11 cellular contexts compared by ENCODE assay signal in the genomic region with DNA sequence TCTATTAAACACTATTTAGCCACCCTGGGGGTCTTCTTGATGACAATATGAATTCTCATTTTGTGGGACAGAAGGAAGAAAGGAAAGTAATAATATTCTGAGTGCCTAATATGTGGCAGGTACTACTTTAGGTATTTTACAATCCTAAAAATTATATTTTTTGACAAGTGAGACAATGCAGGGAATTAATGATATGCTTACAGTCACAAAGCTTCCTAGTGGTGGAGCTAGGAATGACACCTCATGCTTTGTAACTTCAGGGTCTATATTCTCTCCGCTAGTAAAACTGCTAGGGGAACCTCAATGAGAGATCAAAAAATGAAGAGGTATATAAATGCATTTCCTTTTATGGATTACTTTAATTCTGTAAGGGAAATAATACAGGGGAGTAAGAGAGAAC. TPM values are rescaled to one million over a fixed set of nuclear protein-coding genes. Genes with fewer than 3 reads are reported as not detected.
DNase-seq lines count a peak whose midpoint lies in the region; ATAC-seq and TF ChIP-seq lines count a peak whose summit lies in the region.
"Had no signal": no experiment of that assay in that cellular context is flagged by ENCODE, and none has a peak within 500 bp of the region (broad histone marks: within the 10 kb centered on the region; RNA-seq: fewer than 3 reads in every experiment).

No MANE protein-coding gene starts in this region.

- no peak for ATAC-seq in GM21529 (IDR thresholded peaks at IDR 0.05; ENCODE audit: unreplicated experiment)

- H3K79me2 ChIP-seq in SK-N-SH (ENCODE audit: insufficient read depth), result 0 out of 2 replicates have a peak, but pooled peaks cover 3% of the 10 kb centered on the region

- no peaks in the 10 kb centered on the region for H4K20me1 ChIP-seq in SK-N-SH (ENCODE audit: insufficient read depth)

- peaks cover 18% of the 10 kb centered on the region for H3F3A ChIP-seq in SK-N-SH (replicated peaks; ENCODE audit: insufficient read depth)

- no peak for TF ChIP-seq RAD21 in SK-N-SH (IDR thresholded peaks at IDR 0.05; ENCODE audit: low read length)

- no peak for DNase-seq in GM12865 (ENCODE audit: low read depth)
- DNase-seq in SK-N-SH, result no peak
- no peak for DNase-seq in fibroblast of pulmonary artery (ENCODE audit: low read depth)
- no peak for DNase-seq in NCI-H1092 treated with DMSO at 0.1 percent for 48 hours (lab: John Stamatoyannopoulos, UW)
- DNase-seq in DMS153 (lab: John Stamatoyannopoulos, UW), result no peak
- no peak for DNase-seq in SHP77 treated with DMSO at 0.1 percent for 48 hours (lab: John Stamatoyannopoulos, UW)
- DNase-seq: activated CD4-positive, alpha-beta T cell treated with anti-CD3 and anti-CD28 coated beads for 4 hours; CD8-positive, alpha-beta memory T cell; H7 had no signal

- TF ChIP-seq CTCF in 22Rv1 (IDR thresholded peaks at IDR 0.05) (peak; percentile 51), GM12865 (IDR thresholded peaks at IDR 0.05; ENCODE audit: insufficient read depth, low read depth, low read length, missing control alignments) (peak; percentile 23), SK-N-SH (IDR thresholded peaks at IDR 0.05) (peak; percentile 54), fibroblast of pulmonary artery (IDR thresholded peaks at IDR 0.05; ENCODE audit: low read length, missing control alignments) (peak; percentile 46)

- H3K4me2 ChIP-seq in SK-N-SH, result no peak overlapping the region

- POLR2A ChIA-PET in SK-N-SH (lab: Yijun Ruan, JAX), result no interaction called here

- 100% methylated on average over 1 of the region's 1 CpG for WGBS in SK-N-SH (ENCODE audit: low lambda C conversion rate)

- H2AFZ ChIP-seq in SK-N-SH (ENCODE audit: low read depth), result no peak overlapping the region

- H3K4me1 ChIP-seq in SK-N-SH (ENCODE audit: control insufficient read depth in 1 of 2, insufficient read depth in 2 of 2, low read depth in 1 of 2, low read length in 1 of 2), result no peaks in the 10 kb centered on the region

- H3K9me3 ChIP-seq in SK-N-SH, result no peaks in the 10 kb centered on the region

- TF ChIP-seq EP300 in SK-N-SH (IDR thresholded peaks at IDR 0.05; ENCODE audit: borderline replicate concordance in 1 of 2, low read depth in 1 of 2, low read length in 1 of 2), result no peak

- no peaks in the 10 kb centered on the region for H3K27me3 ChIP-seq in SK-N-SH (ENCODE audit: insufficient read depth)

- H3K36me3 ChIP-seq in SK-N-SH (replicated peaks in 1 of 2; ENCODE audit: control insufficient read depth in 1 of 2, insufficient read depth in 2 of 2, low read length in 1 of 2), result peaks cover 84 to 94% of the 10 kb centered on the region in 2 experiments

- H3K9me2 ChIP-seq in SK-N-SH, result no peaks in the 10 kb centered on the region

- no peak overlapping the region for H3K9ac ChIP-seq in SK-N-SH

- CTCF ChIA-PET in SK-N-SH (lab: Yijun Ruan, JAX), result interaction anchor here (0.8 to 3.3 kb wide), 11 partner anchors 8 to 44 kb away, joined by 3 to 16 read pairs (median 4); a partner anchor contains a TSS

- no peak overlapping the region for H3K27ac ChIP-seq in 22Rv1
- no peak overlapping the region for H3K27ac ChIP-seq in SK-N-SH (ENCODE audit: low read depth in 2 of 2, low read length in 1 of 2)

- H3K4me3 ChIP-seq in GM12865 (ENCODE audit: low read depth, low read length), result no peak overlapping the region
- no peak overlapping the region for H3K4me3 ChIP-seq in SK-N-SH (ENCODE audit: low read depth in 2 of 2, low read length in 1 of 2)
- no peak overlapping the region for H3K4me3 ChIP-seq in fibroblast of pulmonary artery (replicated peaks; ENCODE audit: low read depth, low read length)

TF ChIP-seq in SK-N-SH, 30 proteins besides CTCF, POLR2A, EP300 and RAD21:
- TF ChIP-seq ELF1 (IDR thresholded peaks at IDR 0.05) (no peak), NRF1 (IDR thresholded peaks at IDR 0.05; ENCODE audit: low read depth, low read length) (no peak), EZH2phosphoT487 (IDR thresholded peaks at IDR 0.05; ENCODE audit: borderline replicate concordance, low read depth) (no peak), RCOR1 (IDR thresholded peaks at IDR 0.05; ENCODE audit: low read length) (no peak), TAF1 (IDR thresholded peaks at IDR 0.05; ENCODE audit: borderline replicate concordance, low read depth, low read length) (no peak), SIN3A (IDR thresholded peaks at IDR 0.05; ENCODE audit: borderline replicate concordance, low read depth, low read length) (no peak), CHD2 (IDR thresholded peaks at IDR 0.05; ENCODE audit: low read length, partially characterized antibody) (no peak), FOXM1 (IDR thresholded peaks at IDR 0.05; ENCODE audit: low read depth) (no peak), RFX5 (IDR thresholded peaks at IDR 0.05; ENCODE audit: low read length) (no peak), GATA2 (CRISPR knock-in tag; IDR thresholded peaks at IDR 0.05) (no peak), GABPA (IDR thresholded peaks at IDR 0.05; ENCODE audit: low read depth) (no peak), MEF2A (IDR thresholded peaks at IDR 0.05; ENCODE audit: borderline replicate concordance, low read depth) (no peak)
- TF ChIP-seq, protein P1, sequence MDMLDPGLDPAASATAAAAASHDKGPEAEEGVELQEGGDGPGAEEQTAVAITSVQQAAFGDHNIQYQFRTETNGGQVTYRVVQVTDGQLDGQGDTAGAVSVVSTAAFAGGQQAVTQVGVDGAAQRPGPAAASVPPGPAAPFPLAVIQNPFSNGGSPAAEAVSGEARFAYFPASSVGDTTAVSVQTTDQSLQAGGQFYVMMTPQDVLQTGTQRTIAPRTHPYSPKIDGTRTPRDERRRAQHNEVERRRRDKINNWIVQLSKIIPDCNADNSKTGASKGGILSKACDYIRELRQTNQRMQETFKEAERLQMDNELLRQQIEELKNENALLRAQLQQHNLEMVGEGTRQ (IDR thresholded peaks at IDR 0.05; ENCODE audit: borderline replicate concordance, low read depth, low read length), result no peak
- TF ChIP-seq, protein P2, sequence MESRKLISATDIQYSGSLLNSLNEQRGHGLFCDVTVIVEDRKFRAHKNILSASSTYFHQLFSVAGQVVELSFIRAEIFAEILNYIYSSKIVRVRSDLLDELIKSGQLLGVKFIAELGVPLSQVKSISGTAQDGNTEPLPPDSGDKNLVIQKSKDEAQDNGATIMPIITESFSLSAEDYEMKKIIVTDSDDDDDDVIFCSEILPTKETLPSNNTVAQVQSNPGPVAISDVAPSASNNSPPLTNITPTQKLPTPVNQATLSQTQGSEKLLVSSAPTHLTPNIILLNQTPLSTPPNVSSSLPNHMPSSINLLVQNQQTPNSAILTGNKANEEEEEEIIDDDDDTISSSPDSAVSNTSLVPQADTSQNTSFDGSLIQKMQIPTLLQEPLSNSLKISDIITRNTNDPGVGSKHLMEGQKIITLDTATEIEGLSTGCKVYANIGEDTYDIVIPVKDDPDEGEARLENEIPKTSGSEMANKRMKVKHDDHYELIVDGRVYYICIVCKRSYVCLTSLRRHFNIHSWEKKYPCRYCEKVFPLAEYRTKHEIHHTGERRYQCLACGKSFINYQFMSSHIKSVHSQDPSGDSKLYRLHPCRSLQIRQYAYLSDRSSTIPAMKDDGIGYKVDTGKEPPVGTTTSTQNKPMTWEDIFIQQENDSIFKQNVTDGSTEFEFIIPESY (IDR thresholded peaks at IDR 0.05; ENCODE audit: borderline replicate concordance, low read depth), result no peak
- TF ChIP-seq, protein P3, sequence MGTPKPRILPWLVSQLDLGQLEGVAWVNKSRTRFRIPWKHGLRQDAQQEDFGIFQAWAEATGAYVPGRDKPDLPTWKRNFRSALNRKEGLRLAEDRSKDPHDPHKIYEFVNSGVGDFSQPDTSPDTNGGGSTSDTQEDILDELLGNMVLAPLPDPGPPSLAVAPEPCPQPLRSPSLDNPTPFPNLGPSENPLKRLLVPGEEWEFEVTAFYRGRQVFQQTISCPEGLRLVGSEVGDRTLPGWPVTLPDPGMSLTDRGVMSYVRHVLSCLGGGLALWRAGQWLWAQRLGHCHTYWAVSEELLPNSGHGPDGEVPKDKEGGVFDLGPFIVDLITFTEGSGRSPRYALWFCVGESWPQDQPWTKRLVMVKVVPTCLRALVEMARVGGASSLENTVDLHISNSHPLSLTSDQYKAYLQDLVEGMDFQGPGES (IDR thresholded peaks at IDR 0.05; ENCODE audit: low read depth, low read length), result no peak
- TF ChIP-seq, protein P4, sequence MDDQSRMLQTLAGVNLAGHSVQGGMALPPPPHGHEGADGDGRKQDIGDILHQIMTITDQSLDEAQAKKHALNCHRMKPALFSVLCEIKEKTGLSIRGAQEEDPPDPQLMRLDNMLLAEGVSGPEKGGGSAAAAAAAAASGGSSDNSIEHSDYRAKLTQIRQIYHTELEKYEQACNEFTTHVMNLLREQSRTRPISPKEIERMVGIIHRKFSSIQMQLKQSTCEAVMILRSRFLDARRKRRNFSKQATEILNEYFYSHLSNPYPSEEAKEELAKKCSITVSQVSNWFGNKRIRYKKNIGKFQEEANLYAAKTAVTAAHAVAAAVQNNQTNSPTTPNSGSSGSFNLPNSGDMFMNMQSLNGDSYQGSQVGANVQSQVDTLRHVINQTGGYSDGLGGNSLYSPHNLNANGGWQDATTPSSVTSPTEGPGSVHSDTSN (IDR thresholded peaks at IDR 0.05), result no peak

RNA-seq across cellular contexts. Expression of a gene that starts 34.7 kb away (rescaled TPM):
- polyA plus RNA-seq in SK-N-SH (2012; rRNA removed), result 0.08 TPM in 2 replicates
- polyA plus RNA-seq in SK-N-SH (2012; cell fraction: cytosol; rRNA removed), result 0.14 and 0.24 TPM in 2 replicates
- 0.06 and 0.13 TPM in 2 replicates for polyA plus RNA-seq in SK-N-SH (2012; cell fraction: nucleus; rRNA removed)

RNA-seq across cellular contexts. Expression of a gene that starts 44.3 kb away (rescaled TPM):
- polyA plus RNA-seq in SK-N-SH (2012; rRNA removed), result 37.5 and 46.9 TPM in 2 replicates
- 23.8 and 25.9 TPM in 2 replicates for polyA plus RNA-seq in SK-N-SH (2012; cell fraction: cytosol; rRNA removed)
- polyA plus RNA-seq in SK-N-SH (2012; cell fraction: nucleus; rRNA removed), result 121 and 139 TPM in 2 replicates

RNA-seq across cellular contexts. Expression of a gene that starts 44.9 kb away (rescaled TPM):
- polyA plus RNA-seq in SK-N-SH (2012; rRNA removed), result 8.2 and 12.2 TPM in 2 replicates
- polyA plus RNA-seq in SK-N-SH (2012; cell fraction: cytosol; rRNA removed), result 11.4 and 13.0 TPM in 2 replicates
- 9.1 and 25.0 TPM in 2 replicates for polyA plus RNA-seq in SK-N-SH (2012; cell fraction: nucleus; rRNA removed)
